Comparison of ENCODE assay signal across 11 cellular contexts in the genomic region with DNA sequence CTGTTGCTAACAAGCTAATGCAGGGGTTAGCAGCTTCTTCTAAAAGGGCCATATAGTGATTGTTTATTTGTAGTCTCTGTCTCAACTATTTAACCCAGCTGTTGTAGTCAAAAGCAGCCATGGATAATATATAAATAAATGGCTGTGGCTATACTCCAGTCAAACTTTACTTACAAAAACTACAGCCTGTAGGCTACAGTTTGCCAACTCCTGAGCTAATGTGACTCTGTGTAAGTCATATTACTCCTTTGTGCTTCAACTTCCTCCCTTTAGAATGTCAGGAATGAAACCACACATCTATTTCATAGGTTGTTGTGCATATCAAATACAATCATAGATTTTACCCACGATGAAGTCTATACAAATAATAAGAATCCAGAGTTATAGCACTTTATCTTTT.
"Had no signal": no experiment of that assay in that cellular context is flagged by ENCODE, and none has a peak within 500 bp of the region (broad histone marks: within the 10 kb centered on the region; RNA-seq: fewer than 3 reads in every experiment).

No MANE protein-coding gene starts in this region.

- H3K27me3 Mint-ChIP-seq: activated CD4-positive, alpha-beta T cell treated with anti-CD3 and anti-CD28 coated beads for 36 hours; activated T-helper 17 cell treated with anti-CD3 and anti-CD28 coated beads, Interleukin-2, amount 50 U/mL, for 72 hours; dendritic cell treated with granulocyte-macrophage colony-stimulating factor and Interleukin-4, amounts not matched to agents 40 ng/mL and 50 ng/mL, for 4 days; T-cell had no signal

- H3K9me3 Mint-ChIP-seq: activated naive CD4-positive, alpha-beta T cell treated with anti-CD3 and anti-CD28 coated beads for 36 hours; activated T-helper 17 cell treated with anti-CD3 and anti-CD28 coated beads, Interleukin-2, amount 50 U/mL, for 72 hours; dendritic cell treated with granulocyte-macrophage colony-stimulating factor and Interleukin-4, amounts not matched to agents 40 ng/mL and 50 ng/mL, for 4 days; T-cell had no signal

- H3K27ac Mint-ChIP-seq: activated CD4-positive, alpha-beta T cell treated with anti-CD3 and anti-CD28 coated beads for 36 hours; activated naive CD4-positive, alpha-beta T cell treated with anti-CD3 and anti-CD28 coated beads for 36 hours; activated T-helper 17 cell treated with anti-CD3 and anti-CD28 coated beads, Interleukin-2, amount 50 U/mL, for 72 hours; dendritic cell treated with granulocyte-macrophage colony-stimulating factor and Interleukin-4, amounts not matched to agents 40 ng/mL and 50 ng/mL, for 4 days had no signal

- H3K27me3 ChIP-seq: body of pancreas, heart left ventricle had no signal

- H3K4me3 Mint-ChIP-seq: activated CD4-positive, alpha-beta T cell treated with anti-CD3 and anti-CD28 coated beads for 36 hours; activated naive CD4-positive, alpha-beta T cell treated with anti-CD3 and anti-CD28 coated beads for 36 hours; activated T-helper 17 cell treated with anti-CD3 and anti-CD28 coated beads, Interleukin-2, amount 50 U/mL, for 72 hours; dendritic cell treated with granulocyte-macrophage colony-stimulating factor and Interleukin-4, amounts not matched to agents 40 ng/mL and 50 ng/mL, for 4 days; T-cell had no signal

- H3K36me3 ChIP-seq: WERI-Rb-1 had no signal

- H3K9me3 ChIP-seq: body of pancreas, heart left ventricle had no signal

- H3K27ac ChIP-seq: body of pancreas, WERI-Rb-1 had no signal

- DNase-seq: activated CD4-positive, alpha-beta T cell treated with anti-CD3 and anti-CD28 coated beads for 36 hours; activated naive CD4-positive, alpha-beta T cell treated with anti-CD3 and anti-CD28 coated beads for 36 hours; body of pancreas; central memory CD4-positive, alpha-beta T cell; heart left ventricle; mammary epithelial cell; T-cell; WERI-Rb-1 had no signal

- H3K4me3 ChIP-seq: body of pancreas, heart left ventricle, skin epidermis had no signal

- ATAC-seq: activated CD4-positive, alpha-beta T cell treated with anti-CD3 and anti-CD28 coated beads for 36 hours; activated T-helper 17 cell treated with anti-CD3 and anti-CD28 coated beads, Interleukin-2, amount 50 U/mL, for 72 hours; body of pancreas; heart left ventricle; T-cell had no signal
